ENCODE assay signal across 1 cellular context in genomic region chr17:50932584-50932901, GRCh38.
A peak's percentile ranks its signal among the peaks of the same experiment; 100 is the strongest.
TF ChIP-seq lines count a peak whose summit lies in the region.

No MANE protein-coding gene starts in this region.

TF ChIP-seq in HepG2, 621 proteins besides CTCF, POLR2A, EP300 and RAD21 (continued from another document):
- TF ChIP-seq PRDM10 (CRISPR knock-in tag; IDR thresholded peaks at IDR 0.05; ENCODE audit: low read depth) (no peak), ZFP36 (IDR thresholded peaks at IDR 0.05; ENCODE audit: borderline replicate concordance, low read depth, low read length, partially characterized antibody) (no peak), KLF11 (CRISPR knock-in tag; IDR thresholded peaks at IDR 0.05) (no peak), MEIS1 (CRISPR knock-in tag; IDR thresholded peaks at IDR 0.05; ENCODE audit: borderline replicate concordance) (no peak), ARNT (IDR thresholded peaks at IDR 0.05) (no peak), E2F1 (CRISPR knock-in tag; IDR thresholded peaks at IDR 0.05) (no peak), DMTF1 (CRISPR knock-in tag; IDR thresholded peaks at IDR 0.05) (no peak), HOXA5 (CRISPR knock-in tag; IDR thresholded peaks at IDR 0.05) (no peak), ZBTB38 (CRISPR knock-in tag; IDR thresholded peaks at IDR 0.05) (peak; percentile 66), DBP (CRISPR knock-in tag; IDR thresholded peaks at IDR 0.05; ENCODE audit: not compliant biosample characterization) (no peak), ZBTB49 (CRISPR knock-in tag; IDR thresholded peaks at IDR 0.05; ENCODE audit: borderline replicate concordance) (no peak), ATAD3A (CRISPR knock-in tag; IDR thresholded peaks at IDR 0.05) (no peak), PAX8 (CRISPR knock-in tag; IDR thresholded peaks at IDR 0.05; ENCODE audit: borderline replicate concordance) (no peak), KDM2A (CRISPR knock-in tag; IDR thresholded peaks at IDR 0.05; ENCODE audit: borderline replicate concordance, low read depth) (no peak), SCMH1 (CRISPR knock-in tag; IDR thresholded peaks at IDR 0.05; ENCODE audit: borderline replicate concordance) (no peak), RCOR2 (CRISPR knock-in tag; IDR thresholded peaks at IDR 0.05) (no peak), ZNF331 (CRISPR knock-in tag; IDR thresholded peaks at IDR 0.05) (no peak), ERF (CRISPR knock-in tag; IDR thresholded peaks at IDR 0.05) (no peak), RXRB (CRISPR knock-in tag; IDR thresholded peaks at IDR 0.05; ENCODE audit: borderline replicate concordance) (no peak), EZH2 (conservative IDR thresholded peaks at IDR 0.05; ENCODE audit: low read depth, low read length) (no peak), ZNF768 (CRISPR knock-in tag; IDR thresholded peaks at IDR 0.05) (peak; percentile 52; the same call in 1 of the 2 replicates), CCDC6 (CRISPR knock-in tag; IDR thresholded peaks at IDR 0.05) (no peak), ZNF20 (CRISPR knock-in tag; IDR thresholded peaks at IDR 0.05) (no peak), RBAK (CRISPR knock-in tag; IDR thresholded peaks at IDR 0.05) (no peak), KLF13 (CRISPR knock-in tag; IDR thresholded peaks at IDR 0.05) (peak; percentile 67; the same call in 1 of the 2 replicates), SRF (IDR thresholded peaks at IDR 0.05; ENCODE audit: low read depth, low read length) (no peak), ZNF350 (CRISPR knock-in tag; IDR thresholded peaks at IDR 0.05; ENCODE audit: borderline replicate concordance, low read depth) (0 out of 2 replicates have a peak, but pooled peaks have one; percentile 24), SRY (CRISPR knock-in tag; IDR thresholded peaks at IDR 0.05) (no peak), ZNF724P (CRISPR knock-in tag; IDR thresholded peaks at IDR 0.05; ENCODE audit: borderline replicate concordance) (no peak), NCOA5 (CRISPR knock-in tag; IDR thresholded peaks at IDR 0.05) (no peak), ZNF333 (CRISPR knock-in tag; IDR thresholded peaks at IDR 0.05; ENCODE audit: borderline replicate concordance) (no peak), RBM22 (optimal IDR thresholded peaks at IDR 0.05; ENCODE audit: low read length) (no peak), ZNF234 (CRISPR knock-in tag; conservative IDR thresholded peaks at IDR 0.05) (no peak), ZNF687 (CRISPR knock-in tag; IDR thresholded peaks at IDR 0.05) (peak; percentile 27; the same call in 1 of the 2 replicates), TRAFD1 (CRISPR knock-in tag; IDR thresholded peaks at IDR 0.05; ENCODE audit: borderline replicate concordance) (no peak), ZNF160 (CRISPR knock-in tag; IDR thresholded peaks at IDR 0.05) (no peak), ZNF225 (CRISPR knock-in tag; IDR thresholded peaks at IDR 0.05) (peak; percentile 63; the same call in 1 of the 2 replicates), ZNF256 (CRISPR knock-in tag; conservative IDR thresholded peaks at IDR 0.05) (no peak)
